In genomic region chr3:4729061-4729973, GRCh38 we compare ENCODE assay signal across 17 cellular contexts.
DNase-seq lines count a peak whose midpoint lies in the region; ATAC-seq and TF ChIP-seq lines count a peak whose summit lies in the region.
"Had no signal": no experiment of that assay in that cellular context is flagged by ENCODE, and none has a peak within 500 bp of the region (broad histone marks: within the 10 kb centered on the region; RNA-seq: fewer than 3 reads in every experiment).

No MANE protein-coding gene starts in this region.

- no peaks in the 10 kb centered on the region for H3K4me1 ChIP-seq in breast epithelium
- peaks cover 8% of the 10 kb centered on the region for H3K4me1 ChIP-seq in mammary epithelial cell (ENCODE audit: insufficient read depth, low read length)
- peaks cover 0 to 10% of the 10 kb centered on the region in 2 donors for H3K4me1 ChIP-seq in left lung
- H3K4me1 ChIP-seq in upper lobe of right lung: peaks cover 6% of the 10 kb centered on the region
- H3K4me1 ChIP-seq: uterus had no signal

- no peak overlapping the region for H2AFZ ChIP-seq in mammary epithelial cell (ENCODE audit: low read depth, low read length)

- no peak overlapping the region for H3K4me3 Mint-ChIP-seq in central memory CD8-positive, alpha-beta T cell
- H3K4me3 Mint-ChIP-seq: activated naive CD4-positive, alpha-beta T cell treated with anti-CD3 and anti-CD28 coated beads for 36 hours; CD8-positive, alpha-beta memory T cell had no signal

- ATAC-seq in central memory CD8-positive, alpha-beta T cell (replicated peaks; ENCODE audit: extremely low read depth, poor library complexity, severe bottlenecking): no peak
- ATAC-seq in left lung (peak; percentile 85), upper lobe of right lung (peak; percentile 88), HG03342 (IDR thresholded peaks at IDR 0.05; ENCODE audit: unreplicated experiment) (no peak)

- H3K27me3 ChIP-seq in breast epithelium (no peaks in the 10 kb centered on the region), mammary epithelial cell (ENCODE audit: insufficient read depth, low read length) (no peaks in the 10 kb centered on the region), left lung (no peaks in the 10 kb centered on the region), upper lobe of right lung (no peaks in the 10 kb centered on the region)
- H3K27me3 ChIP-seq: cardiac muscle cell, uterus had no signal

- no peak for TF ChIP-seq POLR2A in breast epithelium (IDR thresholded peaks at IDR 0.05)

- dilution Hi-C loops in mammary epithelial cell (cut with HindIII; ENCODE audit: low sequenced_read_pairs): no loop called here

- peak overlapping the region; percentile 41 to 49 for H3K27ac ChIP-seq in breast epithelium
- H3K27ac ChIP-seq in mammary epithelial cell (ENCODE audit: insufficient read depth, low read depth, low read length): no peak overlapping the region
- peak overlapping the region; percentile 34 to 49 for H3K27ac ChIP-seq in left lung
- H3K27ac ChIP-seq in upper lobe of right lung: no peak overlapping the region
- H3K27ac ChIP-seq: cardiac muscle cell, uterus had no signal

- H3K27ac Mint-ChIP-seq in central memory CD8-positive, alpha-beta T cell (ENCODE audit: low read depth): peak overlapping the region; percentile 57
- H3K27ac Mint-ChIP-seq: activated naive CD4-positive, alpha-beta T cell treated with anti-CD3 and anti-CD28 coated beads for 36 hours had no signal

- peaks cover 8% of the 10 kb centered on the region for H3K36me3 Mint-ChIP-seq in central memory CD8-positive, alpha-beta T cell (ENCODE audit: insufficient read depth)

- H3K79me2 ChIP-seq in mammary epithelial cell (ENCODE audit: insufficient read depth, low read length): no peaks in the 10 kb centered on the region

- TF ChIP-seq CTCF in breast epithelium (IDR thresholded peaks at IDR 0.05) (no peak), mammary epithelial cell (conservative IDR thresholded peaks at IDR 0.05 in 1 of 2, IDR thresholded peaks at IDR 0.05 in 1 of 2; ENCODE audit: extremely low read depth in 1 of 2, insufficient read depth in 1 of 2, low read depth in 1 of 2, low read length in 2 of 2) (no peak), left lung (IDR thresholded peaks at IDR 0.05) (no peak), upper lobe of right lung (IDR thresholded peaks at IDR 0.05) (no peak)

- no peaks in the 10 kb centered on the region for H3K9me3 Mint-ChIP-seq in central memory CD8-positive, alpha-beta T cell
- H3K9me3 Mint-ChIP-seq: activated naive CD4-positive, alpha-beta T cell treated with anti-CD3 and anti-CD28 coated beads for 36 hours; CD8-positive, alpha-beta memory T cell had no signal

- intact Hi-C loops in breast epithelium (cut with DNase I; ENCODE audit: low total_unique reads): loop anchor here (5.0 kb wide), 1 partner anchor 248 kb away; the partner anchor contains the start of gene BHLHE40
- intact Hi-C loops in mammary epithelial cell (cut with micrococcal nuclease): no loop called here
- intact Hi-C loops in left lung (cut with DNase I): no loop called here
- intact Hi-C loops in upper lobe of right lung (cut with DNase I): no loop called here

- in situ Hi-C loops in mammary epithelial cell (cut with MboI; ENCODE audit: low sequenced_read_pairs in 2 of 2): loop anchor here in 1 of 2 donors (10.0 kb wide), 1 partner anchor 305 kb away; no protein-coding TSS in a partner anchor

- CTCF ChIA-PET in mammary epithelial cell (lab: Charles Lee; ENCODE audit: low non-redundant PET): no interaction called here

- BruUV-seq in mammary epithelial cell (replicated peaks; lab: Mats Ljungman, UMichigan): no TSS peak

- DNase-seq in breast epithelium (ENCODE audit: low spot score in 2 of 2): no peak
- DNase-seq in mammary epithelial cell: no peak
- DNase-seq in central memory CD8-positive, alpha-beta T cell (ENCODE audit: low spot score in 2 of 2): no peak
- DNase-seq in left lung: no peak
- no peak for DNase-seq in upper lobe of right lung
- no peak for DNase-seq in GF-D8 (lab: John Stamatoyannopoulos, UW)
- DNase-seq in dedifferentiated amniotic fluid mesenchymal stem cell (ENCODE audit: extremely low spot score): no peak
- DNase-seq: ACHN; activated CD8-positive, alpha-beta memory T cell treated with anti-CD3 and anti-CD28 coated beads, Interleukin-2, amount 50 U/mL, for 48 hours; activated naive CD4-positive, alpha-beta T cell treated with anti-CD3 and anti-CD28 coated beads for 36 hours; CD8-positive, alpha-beta memory T cell; NCI-H2107; SIG-M5; stimulated activated naive CD4-positive, alpha-beta T cell treated with Interleukin-2 at 50 U/mL for 16 hours; uterus had no signal

- H3K36me3 ChIP-seq in breast epithelium: no peaks in the 10 kb centered on the region
- no peaks in the 10 kb centered on the region for H3K36me3 ChIP-seq in mammary epithelial cell (ENCODE audit: insufficient read depth, low read length)
- no peaks in the 10 kb centered on the region for H3K36me3 ChIP-seq in left lung
- H3K36me3 ChIP-seq in upper lobe of right lung: peaks cover 7% of the 10 kb centered on the region
- H3K36me3 ChIP-seq: cardiac muscle cell, uterus had no signal

- H3K27me3 Mint-ChIP-seq in central memory CD8-positive, alpha-beta T cell: no peaks in the 10 kb centered on the region
- H3K27me3 Mint-ChIP-seq: CD8-positive, alpha-beta memory T cell had no signal

- no peak overlapping the region for H3K9ac ChIP-seq in mammary epithelial cell (ENCODE audit: insufficient read depth, low read length)

- H3K4me1 Mint-ChIP-seq in central memory CD8-positive, alpha-beta T cell: no peaks in the 10 kb centered on the region

- 96% methylated on average over 6 of the region's 6 CpGs for WGBS in mammary epithelial cell (ENCODE audit: low coverage, missing lambda C conversion rate)

- no peak overlapping the region for H3K4me3 ChIP-seq in breast epithelium
- H3K4me3 ChIP-seq in mammary epithelial cell (replicated peaks in 1 of 3; ENCODE audit: insufficient read depth in 1 of 3, low read depth in 2 of 3, low read length in 3 of 3): no peak overlapping the region
- H3K4me3 ChIP-seq in left lung: no peak overlapping the region
- H3K4me3 ChIP-seq in upper lobe of right lung: no peak overlapping the region
- H3K4me3 ChIP-seq: cardiac muscle cell, uterus had no signal

- H3K4me2 ChIP-seq in mammary epithelial cell (ENCODE audit: insufficient read depth, low read depth, low read length): no peak overlapping the region

- H3K9me3 ChIP-seq in breast epithelium (no peaks in the 10 kb centered on the region), mammary epithelial cell (replicated peaks; ENCODE audit: insufficient read depth, low read length) (no peaks in the 10 kb centered on the region), left lung (no peaks in the 10 kb centered on the region), upper lobe of right lung (no peaks in the 10 kb centered on the region)
- H3K9me3 ChIP-seq: uterus had no signal

- H4K20me1 ChIP-seq in mammary epithelial cell (ENCODE audit: insufficient read depth, low read length): no peaks in the 10 kb centered on the region

Comparison
In these comparisons a context has a peak if more than half of its experiments do, and no peak if none do; other contexts are left out.
1. H3K27ac ChIP-seq: peak in breast epithelium (2 of 2) and left lung (2 of 2); none in mammary epithelial cell (single experiment) and upper lobe of right lung (single experiment).
2. ATAC-seq: peak in left lung (single experiment) and upper lobe of right lung (single experiment); none in central memory CD8-positive, alpha-beta T cell (single experiment) and HG03342 (single experiment).